Comparison of ENCODE assay signal across 3 cellular contexts in genomic region chr7:50959560-50959959, GRCh38.
"Had no signal": no experiment of that assay in that cellular context is flagged by ENCODE, and none has a peak within 500 bp of the region (broad histone marks: within the 10 kb centered on the region; RNA-seq: fewer than 3 reads in every experiment).

No MANE protein-coding gene starts in this region.

- H3K4me3 ChIP-seq: GM12878 had no signal

- ATAC-seq: GM12878 had no signal

- DNase-seq: GDM1, GF-D8 had no signal
